Comparison of ENCODE assay signal across 28 cellular contexts in genomic region chr1:47252369-47252768, GRCh38. TPM values are rescaled to one million over a fixed set of nuclear protein-coding genes. Genes with fewer than 3 reads are reported as not detected.
"Had no signal": no experiment of that assay in that cellular context is flagged by ENCODE, and none has a peak within 500 bp of the region (broad histone marks: within the 10 kb centered on the region; RNA-seq: fewer than 3 reads in every experiment).

No MANE protein-coding gene starts in this region.

- H3K4me1 Mint-ChIP-seq: memory B cell; stimulated activated effector memory CD8-positive, alpha-beta T cell treated with anti-CD3 and anti-CD28 coated beads, Interleukin-12 subunit alpha, Interleukin-12 subunit beta, amount 100 ng/mL, for 72 hours had no signal

- H3K36me3 Mint-ChIP-seq: memory B cell; stimulated activated effector memory CD8-positive, alpha-beta T cell treated with anti-CD3 and anti-CD28 coated beads, Interleukin-12 subunit alpha, Interleukin-12 subunit beta, amount 100 ng/mL, for 72 hours had no signal

- ATAC-seq: mucosa of descending colon; naive thymus-derived CD4-positive, alpha-beta T cell; natural killer cell treated with Interleukin-12 subunit alpha and Interleukin-12 subunit beta and Interleukin-15 and Interleukin-18, amount 100 ng/mL, for 72 hours; right cardiac atrium; stimulated activated effector memory CD8-positive, alpha-beta T cell treated with anti-CD3 and anti-CD28 coated beads, Interleukin-12 subunit alpha, Interleukin-12 subunit beta, amount 100 ng/mL, for 72 hours; upper lobe of right lung had no signal

- H3K4me2 ChIP-seq: hepatocyte had no signal

- H3K27me3 Mint-ChIP-seq: memory B cell; naive thymus-derived CD4-positive, alpha-beta T cell; natural killer cell treated with Interleukin-12 subunit alpha and Interleukin-12 subunit beta and Interleukin-15 and Interleukin-18, amount 100 ng/mL, for 72 hours; progenitor cell of endocrine pancreas; stimulated activated naive CD8-positive, alpha-beta T cell treated with anti-CD3 and anti-CD28 coated beads, Interleukin-15, Interleukin-2, amounts not matched to agents 100 ng/mL and 50 ng/mL, for 24 hours had no signal

- H3K9me3 Mint-ChIP-seq: memory B cell; naive thymus-derived CD4-positive, alpha-beta T cell; natural killer cell treated with Interleukin-12 subunit alpha and Interleukin-12 subunit beta and Interleukin-15 and Interleukin-18, amount 100 ng/mL, for 72 hours; stimulated activated effector memory CD8-positive, alpha-beta T cell treated with anti-CD3 and anti-CD28 coated beads, Interleukin-12 subunit alpha, Interleukin-12 subunit beta, amount 100 ng/mL, for 72 hours; stimulated activated naive CD8-positive, alpha-beta T cell treated with anti-CD3 and anti-CD28 coated beads, Interleukin-15, Interleukin-2, amounts not matched to agents 100 ng/mL and 50 ng/mL, for 24 hours had no signal

- H3K27ac Mint-ChIP-seq: memory B cell; naive thymus-derived CD4-positive, alpha-beta T cell; natural killer cell treated with Interleukin-12 subunit alpha and Interleukin-12 subunit beta and Interleukin-15 and Interleukin-18, amount 100 ng/mL, for 72 hours; progenitor cell of endocrine pancreas; stimulated activated effector memory CD8-positive, alpha-beta T cell treated with anti-CD3 and anti-CD28 coated beads, Interleukin-12 subunit alpha, Interleukin-12 subunit beta, amount 100 ng/mL, for 72 hours; stimulated activated naive CD8-positive, alpha-beta T cell treated with anti-CD3 and anti-CD28 coated beads, Interleukin-15, Interleukin-2, amounts not matched to agents 100 ng/mL and 50 ng/mL, for 24 hours had no signal

- H3K4me3 ChIP-seq: hepatocyte, left ventricle myocardium inferior, lung, mucosa of descending colon, ovary, sigmoid colon, spleen, suprapubic skin, thoracic aorta, tibial artery, upper lobe of right lung had no signal

- H3K36me3 ChIP-seq: left ventricle myocardium inferior, ovary, sigmoid colon, suprapubic skin, thoracic aorta, tibial artery, upper lobe of right lung had no signal

- FAIRE-seq: small intestine, urothelium cell line had no signal

- H3K79me2 ChIP-seq: hepatocyte had no signal

- H2AFZ ChIP-seq: hepatocyte had no signal

- H3K4me3 Mint-ChIP-seq: memory B cell; naive thymus-derived CD4-positive, alpha-beta T cell; natural killer cell treated with Interleukin-12 subunit alpha and Interleukin-12 subunit beta and Interleukin-15 and Interleukin-18, amount 100 ng/mL, for 72 hours; stimulated activated effector memory CD8-positive, alpha-beta T cell treated with anti-CD3 and anti-CD28 coated beads, Interleukin-12 subunit alpha, Interleukin-12 subunit beta, amount 100 ng/mL, for 72 hours; stimulated activated naive CD8-positive, alpha-beta T cell treated with anti-CD3 and anti-CD28 coated beads, Interleukin-15, Interleukin-2, amounts not matched to agents 100 ng/mL and 50 ng/mL, for 24 hours had no signal

- H3K27me3 ChIP-seq: hepatocyte, ovary, sigmoid colon, spleen, suprapubic skin, tibial artery, upper lobe of right lung had no signal

- H3K9me3 ChIP-seq: left ventricle myocardium inferior, mucosa of descending colon, ovary, sigmoid colon, spleen, suprapubic skin, thoracic aorta, tibial artery, upper lobe of right lung had no signal

- H3K27ac ChIP-seq: hepatocyte, left ventricle myocardium inferior, ovary, sigmoid colon, spleen, suprapubic skin, thoracic aorta, tibial artery, upper lobe of right lung had no signal

- DNase-seq: islet precursor cell; left ventricle myocardium inferior; midbrain; mucosa of descending colon; naive thymus-derived CD4-positive, alpha-beta T cell; ovary; retina; right cardiac atrium; sigmoid colon; small intestine; spleen; stimulated activated CD4-positive, alpha-beta T cell treated with anti-CD3 and anti-CD28 coated beads, Interleukin-4, amount 100 ng/mL, for 24 hours; stimulated activated naive CD4-positive, alpha-beta T cell; tibial artery; trophoblast cell; upper lobe of right lung had no signal

- H3K4me1 ChIP-seq: left ventricle myocardium inferior, sigmoid colon, spleen, suprapubic skin, tibial artery, upper lobe of right lung had no signal

RNA-seq across cellular contexts. Expression of gene TAL1, which starts 20.3 kb away (rescaled TPM):
- total RNA-seq: myocyte, progenitor cell of endocrine pancreas had no signal
- polyA plus RNA-seq: hepatocyte; naive thymus-derived CD4-positive, alpha-beta T cell; neural cell had no signal
